In the genomic region with DNA sequence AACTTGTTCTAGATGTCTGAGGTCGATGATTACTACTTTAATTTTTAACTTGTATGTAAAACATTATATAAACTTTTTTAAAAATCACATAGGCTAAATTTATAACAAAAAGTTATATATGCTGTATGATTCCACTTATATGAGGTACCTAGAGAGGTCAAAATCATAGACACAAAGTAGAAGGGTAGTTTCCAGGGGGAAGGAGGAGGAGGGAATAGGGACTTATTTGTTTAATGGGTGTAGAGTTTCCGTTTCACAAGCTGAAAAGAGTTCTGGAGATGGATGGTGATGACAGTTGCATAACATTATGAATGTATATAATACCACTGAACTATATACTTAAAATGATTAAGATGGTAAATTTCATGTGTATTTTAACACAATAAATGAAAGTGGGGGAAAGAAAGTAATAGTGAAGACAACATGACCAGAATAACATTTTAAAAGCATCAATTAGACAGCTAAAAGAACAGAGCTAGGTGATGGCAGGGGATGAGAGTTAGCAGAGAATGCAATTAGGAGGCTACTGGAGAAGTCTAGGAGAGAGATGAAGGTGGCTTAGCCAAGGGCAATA, we compare ENCODE assay signal across 18 cellular contexts.
"Had no signal": no experiment of that assay in that cellular context is flagged by ENCODE, and none has a peak within 500 bp of the region (broad histone marks: within the 10 kb centered on the region; RNA-seq: fewer than 3 reads in every experiment).

No MANE protein-coding gene starts in this region.

- H3K4me1 Mint-ChIP-seq: neural crest cell had no signal

- H3K4me3 Mint-ChIP-seq: activated CD4-positive, alpha-beta memory T cell treated with anti-CD3 and anti-CD28 coated beads, Interleukin-2, amount 10 ng/mL, durations not matched to agents 7 days and 5 days; activated CD8-positive, alpha-beta memory T cell treated with anti-CD3 and anti-CD28 coated beads, Interleukin-2, amount 10 ng/mL, durations not matched to agents 7 days and 5 days; central memory CD8-positive, alpha-beta T cell; neural crest cell had no signal

- H3K9me3 Mint-ChIP-seq: activated CD4-positive, alpha-beta memory T cell treated with anti-CD3 and anti-CD28 coated beads, Interleukin-2, amount 10 ng/mL, durations not matched to agents 7 days and 5 days; central memory CD8-positive, alpha-beta T cell had no signal

- H3K36me3 ChIP-seq: tibial artery had no signal

- ATAC-seq: activated CD8-positive, alpha-beta memory T cell treated with anti-CD3 and anti-CD28 coated beads, Interleukin-2, amount 10 ng/mL, durations not matched to agents 7 days and 5 days; left lobe of liver; psoas muscle; right cardiac atrium; stimulated activated naive CD8-positive, alpha-beta T cell treated with anti-CD3 and anti-CD28 coated beads, Interleukin-15, Interleukin-2, amounts not matched to agents 100 U/mL and 50 U/mL, for 24 hours had no signal

- H3K9me3 ChIP-seq: ascending aorta, psoas muscle, tibial artery had no signal

- H3K27me3 Mint-ChIP-seq: activated CD4-positive, alpha-beta memory T cell treated with anti-CD3 and anti-CD28 coated beads, Interleukin-2, amount 10 ng/mL, durations not matched to agents 7 days and 5 days; activated CD8-positive, alpha-beta memory T cell treated with anti-CD3 and anti-CD28 coated beads, Interleukin-2, amount 10 ng/mL, durations not matched to agents 7 days and 5 days; central memory CD8-positive, alpha-beta T cell had no signal

- DNase-seq: activated CD4-positive, alpha-beta memory T cell treated with anti-CD3 and anti-CD28 coated beads, Interleukin-2, amount 10 ng/mL, durations not matched to agents 7 days and 5 days; activated CD8-positive, alpha-beta memory T cell treated with anti-CD3 and anti-CD28 coated beads, Interleukin-2, amount 10 ng/mL, durations not matched to agents 7 days and 5 days; activated naive CD4-positive, alpha-beta T cell treated with anti-CD3 and anti-CD28 coated beads, Interleukin-2, amount 50 U/mL, for 16 hours; cortex of kidney; erythroblast; foreskin melanocyte; glutamatergic neuron; hippocampal formation; psoas muscle; right cardiac atrium; stimulated activated CD4-positive, alpha-beta T cell treated with anti-CD3 and anti-CD28 coated beads, Interleukin-2, amount 100 ng/mL, for 24 hours; stimulated activated naive CD8-positive, alpha-beta T cell treated with anti-CD3 and anti-CD28 coated beads, Interleukin-15, Interleukin-2, amounts not matched to agents 100 U/mL and 50 U/mL, for 24 hours; substantia nigra; tibial artery had no signal

- H3K4me3 ChIP-seq: ascending aorta, psoas muscle, tibial artery had no signal

- H3K27ac Mint-ChIP-seq: activated CD4-positive, alpha-beta memory T cell treated with anti-CD3 and anti-CD28 coated beads, Interleukin-2, amount 10 ng/mL, durations not matched to agents 7 days and 5 days; activated CD8-positive, alpha-beta memory T cell treated with anti-CD3 and anti-CD28 coated beads, Interleukin-2, amount 10 ng/mL, durations not matched to agents 7 days and 5 days had no signal

- H3K27ac ChIP-seq: ascending aorta, psoas muscle, tibial artery had no signal

- H3K27me3 ChIP-seq: ascending aorta, tibial artery had no signal
